Comparison of ENCODE assay signal across 8 cellular contexts in genomic region chr3:42803800-42804112, GRCh38. TPM values are rescaled to one million over a fixed set of nuclear protein-coding genes. Genes with fewer than 3 reads are reported as not detected.
DNase-seq lines count a peak whose midpoint lies in the region; ATAC-seq, FAIRE-seq and TF ChIP-seq lines count a peak whose summit lies in the region.

No MANE protein-coding gene starts in this region.

- no peaks in the 10 kb centered on the region for H3K9me3 Mint-ChIP-seq in Calu3 (ENCODE audit: low read depth, unreplicated experiment)

- peak overlapping the region; percentile 59 for H2AFZ ChIP-seq in endothelial cell of umbilical vein (ENCODE audit: low read depth, low read length)

- H3K4me1 Mint-ChIP-seq in Calu3 (ENCODE audit: low read depth, unreplicated experiment) = peaks cover 9% of the 10 kb centered on the region

- BruUV-seq in Calu3 (replicated peaks; lab: Mats Ljungman, UMichigan) (no TSS peak), endothelial cell of umbilical vein (replicated peaks; lab: Mats Ljungman, UMichigan) (no TSS peak)

- H3K27ac ChIP-seq in endothelial cell of umbilical vein (ENCODE audit: insufficient read depth, low read depth, low read length) (peak overlapping the region; percentile 39), muscle layer of duodenum (ENCODE audit: low read length) (peak overlapping the region; percentile 99)

- peaks cover 43% of the 10 kb centered on the region for H3K79me2 ChIP-seq in endothelial cell of umbilical vein (ENCODE audit: control insufficient read depth, insufficient read depth, low read length)

- H3K9me1 ChIP-seq in endothelial cell of umbilical vein (replicated peaks; ENCODE audit: control insufficient read depth, extremely low read depth, insufficient read depth, low read length) = no peaks in the 10 kb centered on the region

- peak overlapping the region; percentile 94 for H3K4me3 Mint-ChIP-seq in Calu3 (ENCODE audit: low read depth, unreplicated experiment)

- no peak for TF ChIP-seq POLR2A in endothelial cell of umbilical vein (IDR thresholded peaks at IDR 0.05; ENCODE audit: low read depth, low read length)

- H3K4me1 ChIP-seq in endothelial cell of umbilical vein (ENCODE audit: control insufficient read depth, extremely low read depth, insufficient read depth, low read length) = peaks cover 11% of the 10 kb centered on the region
- peaks cover 7 to 46% of the 10 kb centered on the region in 2 donors for H3K4me1 ChIP-seq in muscle layer of duodenum (ENCODE audit: control insufficient read depth in 1 of 2, insufficient read depth in 2 of 2, low read length in 2 of 2)

- CTCF ChIA-PET in Calu3 (lab: Charles Lee) = interaction anchor here (0.5 to 2.1 kb wide), 3 partner anchors 11 to 77 kb away, joined by 3 to 8 read pairs (median 3); no protein-coding TSS in a partner anchor
- CTCF ChIA-PET in endothelial cell of umbilical vein (lab: Charles Lee) = interaction anchor here (1.5 to 5.5 kb wide), 3 partner anchors 10 to 36 kb away, joined by 5 to 24 read pairs (median 11); no protein-coding TSS in a partner anchor

- TF ChIP-seq CTCF in Calu3 (IDR thresholded peaks at IDR 0.05; ENCODE audit: unreplicated experiment) (no peak), endothelial cell of umbilical vein (IDR thresholded peaks at IDR 0.05; ENCODE audit: extremely low read depth in 1 of 2, insufficient read depth in 1 of 2, low read depth in 1 of 2, low read length in 2 of 2) (no peak)

- POLR2A ChIA-PET in endothelial cell of umbilical vein (lab: Charles Lee) = no interaction called here

- H4K20me1 ChIP-seq in endothelial cell of umbilical vein (replicated peaks; ENCODE audit: control insufficient read depth, extremely low read depth, insufficient read depth, low read length) = no peaks in the 10 kb centered on the region

- H3K9ac ChIP-seq in endothelial cell of umbilical vein (replicated peaks; ENCODE audit: extremely low read depth, insufficient read depth, low read length) = peak overlapping the region; percentile 76

- peaks cover 2 to 10% of the 10 kb centered on the region in 2 experiments for H3K27me3 ChIP-seq in endothelial cell of umbilical vein (ENCODE audit: control insufficient read depth in 2 of 2, insufficient read depth in 2 of 2, low read length in 2 of 2)
- no peaks in the 10 kb centered on the region for H3K27me3 ChIP-seq in muscle layer of duodenum (ENCODE audit: low read depth, low read length)

- ATAC-seq in GM19438 (IDR thresholded peaks at IDR 0.05; ENCODE audit: low read depth, unreplicated experiment) (peak; percentile 28), HG03457 (IDR thresholded peaks at IDR 0.05; ENCODE audit: unreplicated experiment) (peak; percentile 17)

- no peaks in the 10 kb centered on the region for H3K36me3 ChIP-seq in endothelial cell of umbilical vein (ENCODE audit: control insufficient read depth in 2 of 2, extremely low read depth in 1 of 2, insufficient read depth in 2 of 2, low read length in 2 of 2)
- no peaks in the 10 kb centered on the region for H3K36me3 ChIP-seq in muscle layer of duodenum (ENCODE audit: control insufficient read depth in 1 of 2, insufficient read depth in 2 of 2, low read length in 2 of 2)

- intact Hi-C loops in Calu3 (cut with micrococcal nuclease; ENCODE audit: unreplicated experiment) (no loop called here), endothelial cell of umbilical vein (cut with micrococcal nuclease) (loop anchor here (2.0 kb wide), 1 partner anchor 31 kb away; the partner anchor contains the start of gene CCDC13)

- dilution Hi-C loops in endothelial cell of umbilical vein (cut with MboI; ENCODE audit: extremely low pct_ligation_motif_present, low sequenced_read_pairs) = no loop called here

- peak overlapping the region; percentile 78 for H3K4me2 ChIP-seq in endothelial cell of umbilical vein (ENCODE audit: insufficient read depth, low read length)

- H3K4me3 ChIP-seq in endothelial cell of umbilical vein (replicated peaks in 1 of 3; ENCODE audit: insufficient read depth in 1 of 3, low read depth in 1 of 3, low read length in 3 of 3) (peak overlapping the region; percentile 9 to 77 (median 52)), muscle layer of duodenum (ENCODE audit: low read depth in 1 of 2, low read length in 2 of 2) (peak overlapping the region; percentile 86 to 95)

- no peaks in the 10 kb centered on the region for H3K9me3 ChIP-seq in endothelial cell of umbilical vein (replicated peaks; ENCODE audit: control insufficient read depth, insufficient read depth, low read length)
- H3K9me3 ChIP-seq in muscle layer of duodenum (ENCODE audit: control insufficient read depth in 1 of 2, low read length in 2 of 2) = no peaks in the 10 kb centered on the region

- peaks cover 30% of the 10 kb centered on the region for H3K36me3 Mint-ChIP-seq in Calu3 (ENCODE audit: insufficient read depth, unreplicated experiment)

- DNase-seq in Calu3 (peak; percentile 34), T-helper 9 cell (peak; percentile 9), endothelial cell of umbilical vein (ENCODE audit: low read depth, low spot score) (no peak), ureter (ENCODE audit: low spot score) (peak; percentile 57), hepatic stellate cell (ENCODE audit: low spot score) (no peak)

- no peak for FAIRE-seq in endothelial cell of umbilical vein (lab: Jason Lieb, UNC)

- H3K27me3 Mint-ChIP-seq in Calu3 (ENCODE audit: unreplicated experiment) = no peaks in the 10 kb centered on the region

- H3K27ac Mint-ChIP-seq in Calu3 (ENCODE audit: unreplicated experiment) = peak overlapping the region; percentile 91

TF ChIP-seq in endothelial cell of umbilical vein, 7 proteins besides CTCF, POLR2A, EP300 and RAD21:
- TF ChIP-seq GATA2 (IDR thresholded peaks at IDR 0.05; ENCODE audit: insufficient read depth, insufficient read length, low read depth, low read length) (no peak), JUN (IDR thresholded peaks at IDR 0.05; ENCODE audit: borderline replicate concordance, insufficient read depth, insufficient read length, low read depth) (no peak), EZH2 (IDR thresholded peaks at IDR 0.05; ENCODE audit: borderline replicate concordance, low read depth, low read length, severe bottlenecking) (no peak), FOS (IDR thresholded peaks at IDR 0.05; ENCODE audit: borderline replicate concordance, insufficient read depth, low read length) (no peak), MAX (IDR thresholded peaks at IDR 0.05; ENCODE audit: insufficient read depth, insufficient read length) (no peak)

RNA-seq across cellular contexts. Expression of gene HIGD1A, which starts 0.5 kb away (rescaled TPM):
- 88.1 and 90.4 TPM in 2 replicates for total RNA-seq in Calu3 (2022)
- total RNA-seq in endothelial cell of umbilical vein = 68.9 and 71.8 TPM in 2 replicates
- polyA plus RNA-seq in endothelial cell of umbilical vein = 39.3 and 59.5 TPM in 2 replicates
- 81.2 and 85.3 TPM in 2 replicates for polyA plus RNA-seq in endothelial cell of umbilical vein (2011; cell fraction: cytosol; rRNA removed)
- polyA plus RNA-seq in endothelial cell of umbilical vein (2011; cell fraction: nucleus; rRNA removed) = 23.7 and 38.6 TPM in 2 replicates
- polyA plus RNA-seq in endothelial cell of umbilical vein (2012) = 91.1 and 143 TPM in 2 replicates
- polyA minus RNA-seq in endothelial cell of umbilical vein = 41.9 and 44.5 TPM in 2 replicates
- polyA minus RNA-seq in endothelial cell of umbilical vein (2011; cell fraction: cytosol; rRNA and poly(A)+ RNA removed) = 29.2 TPM
- polyA minus RNA-seq in endothelial cell of umbilical vein (2011; cell fraction: nucleus; rRNA and poly(A)+ RNA removed) = 11.0 and 17.7 TPM in 2 replicates
- total RNA-seq in ureter = 182 TPM

RNA-seq across cellular contexts. Expression of gene ACKR2, which starts 5.5 kb away (rescaled TPM):
- total RNA-seq in Calu3 (2022) (0.45 and 1.5 TPM in 2 replicates), endothelial cell of umbilical vein (not detected in 2 replicates), ureter (17.2 TPM)
- polyA plus RNA-seq in endothelial cell of umbilical vein = 0.01 TPM in 1 of 2 replicates, not detected in the other
- not detected in 2 replicates for polyA plus RNA-seq in endothelial cell of umbilical vein (2011; cell fraction: cytosol; rRNA removed)
- not detected in 2 replicates for polyA plus RNA-seq in endothelial cell of umbilical vein (2011; cell fraction: nucleus; rRNA removed)
- not detected in 2 replicates for polyA plus RNA-seq in endothelial cell of umbilical vein (2012)
- polyA minus RNA-seq in endothelial cell of umbilical vein = not detected in 2 replicates
- not detected for polyA minus RNA-seq in endothelial cell of umbilical vein (2011; cell fraction: cytosol; rRNA and poly(A)+ RNA removed)
- not detected in 2 replicates for polyA minus RNA-seq in endothelial cell of umbilical vein (2011; cell fraction: nucleus; rRNA and poly(A)+ RNA removed)

RNA-seq across cellular contexts. Expression of gene CCDC13, which starts 30.7 kb away (rescaled TPM):
- total RNA-seq in Calu3 (2022) (0.66 and 0.68 TPM in 2 replicates), endothelial cell of umbilical vein (0.82 and 1.2 TPM in 2 replicates), ureter (1.2 TPM)
- 0.24 and 0.36 TPM in 2 replicates for polyA plus RNA-seq in endothelial cell of umbilical vein
- 0.16 and 0.23 TPM in 2 replicates for polyA plus RNA-seq in endothelial cell of umbilical vein (2011; cell fraction: cytosol; rRNA removed)
- 0.29 and 1.1 TPM in 2 replicates for polyA plus RNA-seq in endothelial cell of umbilical vein (2011; cell fraction: nucleus; rRNA removed)
- 0.55 and 0.59 TPM in 2 replicates for polyA plus RNA-seq in endothelial cell of umbilical vein (2012)
- polyA minus RNA-seq in endothelial cell of umbilical vein = 0.45 TPM in 1 of 2 replicates, not detected in the other
- polyA minus RNA-seq in endothelial cell of umbilical vein (2011; cell fraction: cytosol; rRNA and poly(A)+ RNA removed) = not detected
- 0.48 TPM in 1 of 2 replicates, not detected in the other for polyA minus RNA-seq in endothelial cell of umbilical vein (2011; cell fraction: nucleus; rRNA and poly(A)+ RNA removed)

Comparison
In these comparisons a context has a peak if more than half of its experiments do, and no peak if none do; other contexts are left out.
1. DNase-seq: peak in Calu3 (single experiment), T-helper 9 cell (single experiment) and ureter (single experiment); none in endothelial cell of umbilical vein (single experiment) and hepatic stellate cell (single experiment).